In genomic region chr7:157383868-157384267, GRCh38 we compare ENCODE assay signal across 20 cellular contexts. TPM values are rescaled to one million over a fixed set of nuclear protein-coding genes. Genes with fewer than 3 reads are reported as not detected.
DNase-seq lines count a peak whose midpoint lies in the region; ATAC-seq and TF ChIP-seq lines count a peak whose summit lies in the region.
"Had no signal": no experiment of that assay in that cellular context is flagged by ENCODE, and none has a peak within 500 bp of the region (broad histone marks: within the 10 kb centered on the region; RNA-seq: fewer than 3 reads in every experiment).

No MANE protein-coding gene starts in this region.

- H3K4me3 Mint-ChIP-seq in WTC11 (no peak overlapping the region), nephron progenitor cell (no peak overlapping the region)
- H3K4me3 Mint-ChIP-seq: B cell; CD4-positive, CD25-positive, alpha-beta regulatory T cell; CD8-positive, alpha-beta memory T cell had no signal

- H3K9me3 ChIP-seq in cardiac muscle cell (ENCODE audit: low read depth) = no peaks in the 10 kb centered on the region

- peak overlapping the region; percentile 35; the same call in 1 of the 2 replicates for H3K27ac Mint-ChIP-seq in WTC11
- peak overlapping the region; percentile 80 for H3K27ac Mint-ChIP-seq in nephron progenitor cell
- no peak overlapping the region for H3K27ac Mint-ChIP-seq in activated naive CD4-positive, alpha-beta T cell treated with anti-CD3 and anti-CD28 coated beads, Interleukin-2, amount 50 U/mL, for 72 hours
- H3K27ac Mint-ChIP-seq: B cell had no signal

- TF ChIP-seq POLR2A in erythroblast (IDR thresholded peaks at IDR 0.05; ENCODE audit: low read length) = no peak

- peaks cover 45% of the 10 kb centered on the region for H3K36me3 ChIP-seq in cardiac muscle cell

- POLR2A ChIA-PET in WTC11 (lab: Charles Lee) = no interaction called here

- H3K27me3 Mint-ChIP-seq in WTC11 (ENCODE audit: low read depth) (no peaks in the 10 kb centered on the region), nephron progenitor cell (ENCODE audit: low read depth, poor library complexity) (no peaks in the 10 kb centered on the region)
- H3K27me3 Mint-ChIP-seq: B cell; CD4-positive, CD25-positive, alpha-beta regulatory T cell; CD8-positive, alpha-beta memory T cell had no signal

- no peak overlapping the region for H3K4me3 ChIP-seq in cardiac muscle cell
- H3K4me3 ChIP-seq: GM12878, GM23248 had no signal

- CTCF ChIA-PET in WTC11 (lab: Charles Lee) = interaction anchor here (0.8 to 1.4 kb wide), 5 partner anchors 8 to 98 kb away, joined by 3 to 4 read pairs (median 3); no protein-coding TSS in a partner anchor

- no peaks in the 10 kb centered on the region for H3K27me3 ChIP-seq in cardiac muscle cell

- peak overlapping the region; percentile 26 for H3K27ac ChIP-seq in cardiac muscle cell
- H3K27ac ChIP-seq: 22Rv1, GM23248 had no signal

- H3K4me1 ChIP-seq in cardiac muscle cell (ENCODE audit: low read depth) = peaks cover 8% of the 10 kb centered on the region

- H3K4me1 Mint-ChIP-seq in WTC11 = peaks cover 65% of the 10 kb centered on the region
- peaks cover 10% of the 10 kb centered on the region for H3K4me1 Mint-ChIP-seq in nephron progenitor cell

- H3K36me3 Mint-ChIP-seq in WTC11 (peaks cover 62% of the 10 kb centered on the region), nephron progenitor cell (ENCODE audit: low read depth) (peaks cover 75% of the 10 kb centered on the region)
- H3K36me3 Mint-ChIP-seq in activated naive CD4-positive, alpha-beta T cell treated with anti-CD3 and anti-CD28 coated beads, Interleukin-2, amount 50 U/mL, for 72 hours = peaks cover 4 to 16% of the 10 kb centered on the region in 2 donors

- TF ChIP-seq CTCF in cardiac muscle cell (IDR thresholded peaks at IDR 0.05; ENCODE audit: low read depth, low read length) (no peak), WTC11 (IDR thresholded peaks at IDR 0.05) (no peak), nephron progenitor cell (IDR thresholded peaks at IDR 0.05) (no peak)

- intact Hi-C loops in Right ventricle myocardium superior (cut with DNase I) = no loop called here

- H3K9me3 Mint-ChIP-seq in WTC11 (no peaks in the 10 kb centered on the region), nephron progenitor cell (no peaks in the 10 kb centered on the region)
- H3K9me3 Mint-ChIP-seq in activated naive CD4-positive, alpha-beta T cell treated with anti-CD3 and anti-CD28 coated beads, Interleukin-2, amount 50 U/mL, for 72 hours = no peaks in the 10 kb centered on the region
- H3K9me3 Mint-ChIP-seq: CD4-positive, CD25-positive, alpha-beta regulatory T cell; CD8-positive, alpha-beta memory T cell had no signal

- ATAC-seq in Right ventricle myocardium superior (ENCODE audit: poor library complexity) (no peak), WTC11 (no peak)
- no peak for ATAC-seq in activated naive CD4-positive, alpha-beta T cell treated with anti-CD3 and anti-CD28 coated beads, Interleukin-2, amount 50 U/mL, for 72 hours
- ATAC-seq: GM12878 had no signal

- DNase-seq in cardiac muscle cell (ENCODE audit: low read depth in 1 of 2, low spot score in 1 of 2) = no peak
- no peak for DNase-seq in Right ventricle myocardium superior
- no peak for DNase-seq in WTC11 (ENCODE audit: low spot score)
- DNase-seq in nephron progenitor cell = no peak
- DNase-seq in erythroblast (lab: John Stamatoyannopoulos, UW) = no peak
- no peak for DNase-seq in Kasumi-1 (lab: John Stamatoyannopoulos, UW)
- no peak for DNase-seq in activated naive CD4-positive, alpha-beta T cell treated with anti-CD3 and anti-CD28 coated beads, Interleukin-2, amount 50 U/mL, for 72 hours (ENCODE audit: low spot score in 2 of 2)
- DNase-seq: C1 segment of cervical spinal cord; CD4-positive, CD25-positive, alpha-beta regulatory T cell; CD8-positive, alpha-beta memory T cell; COR-L47; DMS 273 treated with DMSO at 0.1 percent for 48 hours; DMS53; DND-41; EL; GM23248; HCEC 1CT had no signal

TF ChIP-seq in WTC11, 78 proteins besides CTCF, POLR2A, EP300 and RAD21:
- TF ChIP-seq FOXJ3 (CRISPR knock-in tag; IDR thresholded peaks at IDR 0.05; ENCODE audit: borderline replicate concordance) = no peak
- TF ChIP-seq SP1 (CRISPR knock-in tag; conservative IDR thresholded peaks at IDR 0.05) = no peak
- TF ChIP-seq ZNF416 (CRISPR knock-in tag; IDR thresholded peaks at IDR 0.05) = no peak

RNA-seq across cellular contexts. Expression of gene DNAJB6, which starts 47.1 kb away (rescaled TPM):
- total RNA-seq in cardiac muscle cell (110 and 117 TPM in 2 replicates), Right ventricle myocardium superior (191 TPM), WTC11 (2021) (264 to 288 TPM (median 268 TPM) in 3 replicates)
- polyA plus RNA-seq in cardiac muscle cell = 122 and 137 TPM in 2 replicates
- total RNA-seq in activated naive CD4-positive, alpha-beta T cell treated with anti-CD3 and anti-CD28 coated beads, Interleukin-2, amount 50 U/mL, for 72 hours = 10 to 100 TPM; 71.7 to 74.9 TPM

Comparison
In these comparisons a context has a peak if more than half of its experiments do, and no peak if none do; other contexts are left out.
1. H3K27ac Mint-ChIP-seq: peak in WTC11 (single experiment) and nephron progenitor cell (single experiment); none in activated naive CD4-positive, alpha-beta T cell treated with anti-CD3 and anti-CD28 coated beads, Interleukin-2, amount 50 U/mL, for 72 hours (0 of 2).